15 cellular contexts compared by ENCODE assay signal in the genomic region with DNA sequence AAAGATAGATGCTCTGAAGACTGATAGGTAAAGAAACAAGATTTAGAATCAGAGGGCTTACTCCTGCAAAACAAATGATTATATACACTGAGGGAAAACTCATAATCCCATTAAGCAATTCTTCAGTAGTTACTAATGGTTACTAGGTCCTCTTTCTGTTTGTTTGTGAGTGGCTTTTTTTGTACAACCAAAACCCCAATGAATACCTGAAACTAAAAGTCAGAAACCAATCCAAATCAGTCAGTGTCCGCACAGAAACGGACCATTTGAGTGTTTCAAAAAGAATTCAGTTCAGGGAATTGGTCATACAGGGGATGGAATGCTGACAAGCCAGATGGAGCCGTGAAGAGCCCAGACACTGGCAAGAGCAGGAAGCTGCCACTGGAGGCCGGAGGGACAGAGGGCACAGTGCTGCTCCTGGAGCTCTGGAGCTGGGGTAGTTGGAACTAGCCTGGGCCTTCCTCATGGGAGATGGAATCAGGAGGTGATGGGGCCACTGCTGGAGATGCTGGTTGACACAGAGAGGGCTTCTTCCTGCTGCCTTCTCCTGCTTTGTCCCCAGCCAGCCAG. TPM values are rescaled to one million over a fixed set of nuclear protein-coding genes. Genes with fewer than 3 reads are reported as not detected.
A peak's percentile ranks its signal among the peaks of the same experiment; 100 is the strongest.
DNase-seq lines count a peak whose midpoint lies in the region; ATAC-seq, FAIRE-seq and TF ChIP-seq lines count a peak whose summit lies in the region.
"Had no signal": no experiment of that assay in that cellular context is flagged by ENCODE, and none has a peak within 500 bp of the region (broad histone marks: within the 10 kb centered on the region; RNA-seq: fewer than 3 reads in every experiment).

No MANE protein-coding gene starts in this region.

- peak overlapping the region; percentile 2 for H3K27ac Mint-ChIP-seq in activated T-helper 2 cell treated with anti-CD3 and anti-CD28 coated beads, Interferon-gamma antibody, Interleukin-2, Interleukin-4, amounts not matched to agents 10 μg/mL and 5 μg/mL and 100 μg/mL, durations not matched to agents 14 hours and 24 hours and 36 hours
- H3K27ac Mint-ChIP-seq in effector memory CD8-positive, alpha-beta T cell: peak overlapping the region in 1 of 2 donors; percentile 4
- H3K27ac Mint-ChIP-seq: activated CD4-positive, alpha-beta T cell treated with anti-CD3 and anti-CD28 coated beads for 36 hours; activated T-cell treated with anti-CD3 and anti-CD28 coated beads, Interleukin-2, amount 50 U/mL, for 24 hours had no signal

- DNase-seq in AG20443 (ENCODE audit: low spot score) (peak; percentile 26), HepG2 (ENCODE audit: low spot score) (no peak), activated gamma-delta T cell treated with Interleukin-2 at 50 U/mL for 16 hours (no peak)
- DNase-seq in activated T-helper 2 cell treated with anti-CD3 and anti-CD28 coated beads, Interferon-gamma antibody, Interleukin-2, Interleukin-4, amounts not matched to agents 10 μg/mL and 5 μg/mL and 100 μg/mL, durations not matched to agents 14 hours and 24 hours and 36 hours (ENCODE audit: low spot score): no peak
- no peak for DNase-seq in effector memory CD8-positive, alpha-beta T cell
- DNase-seq in stimulated activated CD8-positive, alpha-beta memory T cell treated with anti-CD3 and anti-CD28 coated beads, Interleukin-4, amount 100 ng/mL, for 48 hours: no peak
- DNase-seq: activated CD4-positive, alpha-beta T cell treated with anti-CD3 and anti-CD28 coated beads for 36 hours; activated T-cell treated with anti-CD3 and anti-CD28 coated beads, Interleukin-2, amount 50 U/mL, for 24 hours; colonic mucosa; mesendoderm; NCI-H2171 treated with DMSO at 0.1 percent for 48 hours; spleen; testis had no signal

- H3K4me1 Mint-ChIP-seq in activated T-helper 2 cell treated with anti-CD3 and anti-CD28 coated beads, Interferon-gamma antibody, Interleukin-2, Interleukin-4, amounts not matched to agents 10 μg/mL and 5 μg/mL and 100 μg/mL, durations not matched to agents 14 hours and 24 hours and 36 hours (ENCODE audit: low read depth): peaks cover 13% of the 10 kb centered on the region
- peaks cover 40 to 41% of the 10 kb centered on the region in 2 donors for H3K4me1 Mint-ChIP-seq in effector memory CD8-positive, alpha-beta T cell (ENCODE audit: low read depth in 2 of 2)
- H3K4me1 Mint-ChIP-seq: activated CD4-positive, alpha-beta T cell treated with anti-CD3 and anti-CD28 coated beads for 36 hours had no signal

- TF ChIP-seq RAD21 in HepG2 (CRISPR knock-in tag; IDR thresholded peaks at IDR 0.05): no peak

- H3K4me2 ChIP-seq in HepG2 (ENCODE audit: low read depth, low read length): no peak overlapping the region

- H3K36me3 ChIP-seq in HepG2 (replicated peaks in 1 of 2; ENCODE audit: control insufficient read depth in 1 of 2, insufficient read depth in 2 of 2, low read length in 2 of 2): no peaks in the 10 kb centered on the region
- H3K36me3 ChIP-seq: colonic mucosa had no signal

- no peak overlapping the region for H3K4me3 ChIP-seq in HepG2 (replicated peaks in 1 of 3; ENCODE audit: insufficient read depth in 1 of 3, low read depth in 2 of 3, low read length in 3 of 3)
- H3K4me3 ChIP-seq: colonic mucosa, spleen, testis had no signal

- H3K36me3 Mint-ChIP-seq in activated T-helper 2 cell treated with anti-CD3 and anti-CD28 coated beads, Interferon-gamma antibody, Interleukin-2, Interleukin-4, amounts not matched to agents 10 μg/mL and 5 μg/mL and 100 μg/mL, durations not matched to agents 14 hours and 24 hours and 36 hours (ENCODE audit: low read depth): peaks cover 72% of the 10 kb centered on the region
- H3K36me3 Mint-ChIP-seq in effector memory CD8-positive, alpha-beta T cell (ENCODE audit: insufficient read depth): peaks cover 30% of the 10 kb centered on the region

- H2AFZ ChIP-seq in HepG2 (ENCODE audit: low read length): no peak overlapping the region

- no peak overlapping the region for H3K27ac ChIP-seq in HepG2 (ENCODE audit: extremely low read length, insufficient read depth, low read length)
- H3K27ac ChIP-seq: colonic mucosa, spleen, testis had no signal

- no peaks in the 10 kb centered on the region for H4K20me1 ChIP-seq in HepG2 (ENCODE audit: insufficient read depth, low read length)

- no peak for TF ChIP-seq CTCF in HepG2 (CRISPR knock-in tag; IDR thresholded peaks at IDR 0.05)

- no peaks in the 10 kb centered on the region for H3K9me3 ChIP-seq in HepG2 (ENCODE audit: low read length)
- H3K9me3 ChIP-seq: colonic mucosa, spleen, testis had no signal

- no peaks in the 10 kb centered on the region for H3K27me3 Mint-ChIP-seq in activated T-helper 2 cell treated with anti-CD3 and anti-CD28 coated beads, Interferon-gamma antibody, Interleukin-2, Interleukin-4, amounts not matched to agents 10 μg/mL and 5 μg/mL and 100 μg/mL, durations not matched to agents 14 hours and 24 hours and 36 hours (ENCODE audit: low read depth)
- H3K27me3 Mint-ChIP-seq in effector memory CD8-positive, alpha-beta T cell: no peaks in the 10 kb centered on the region
- H3K27me3 Mint-ChIP-seq: activated CD4-positive, alpha-beta T cell treated with anti-CD3 and anti-CD28 coated beads for 36 hours; activated T-cell treated with anti-CD3 and anti-CD28 coated beads, Interleukin-2, amount 50 U/mL, for 24 hours had no signal

- ATAC-seq in HG02852 (IDR thresholded peaks at IDR 0.05; ENCODE audit: unreplicated experiment) (peak; percentile 53), HepG2 (peak; percentile 63; the same call in 2 of the 3 replicates), HG03378 (IDR thresholded peaks at IDR 0.05; ENCODE audit: unreplicated experiment) (no peak)
- ATAC-seq in effector memory CD8-positive, alpha-beta T cell (replicated peaks): no peak
- ATAC-seq: activated CD4-positive, alpha-beta T cell treated with anti-CD3 and anti-CD28 coated beads for 36 hours had no signal

- TF ChIP-seq EP300 in HepG2 (IDR thresholded peaks at IDR 0.05; ENCODE audit: low read depth in 2 of 2, low read length in 2 of 2): no peak
- TF ChIP-seq EP300 in HepG2 (CRISPR knock-in tag; IDR thresholded peaks at IDR 0.05; ENCODE audit: borderline replicate concordance): no peak

- no peak for FAIRE-seq in HepG2 (lab: Jason Lieb, UNC)

- 0 out of 2 replicates have a peak, but pooled peaks cover 3% of the 10 kb centered on the region for H3K4me1 ChIP-seq in HepG2 (ENCODE audit: insufficient read depth, low read length)
- H3K4me1 ChIP-seq: colonic mucosa, testis had no signal

- CTCF ChIA-PET in HepG2 (lab: Yijun Ruan, JAX; ENCODE audit: low intra/inter-chr PET ratio, low total read pairs): no interaction called here

- 40% methylated on average over 4 of the region's 4 CpGs for WGBS in HepG2 (ENCODE audit: low lambda C conversion rate)

- no TSS peak for BruUV-seq in HepG2 (replicated peaks; lab: Mats Ljungman, UMichigan)

- TF ChIP-seq POLR2A in HepG2 (IDR thresholded peaks at IDR 0.05; ENCODE audit: insufficient read depth in 1 of 2, low read depth in 2 of 2, low read length in 2 of 2): no peak

- H3K27me3 ChIP-seq in HepG2 (ENCODE audit: control insufficient read depth in 1 of 2, insufficient read depth in 2 of 2, low read length in 2 of 2): no peaks in the 10 kb centered on the region
- H3K27me3 ChIP-seq: colonic mucosa, spleen, testis had no signal

- no peaks in the 10 kb centered on the region for H3K79me2 ChIP-seq in HepG2 (ENCODE audit: insufficient read depth, low read length)

- in situ Hi-C loops in HepG2 (cut with HindIII; ENCODE audit: extremely low pct_ligation_motif_present, low pct_unique_long_range_greater_than_20kb): no loop called here

- H3K9me3 Mint-ChIP-seq in activated T-helper 2 cell treated with anti-CD3 and anti-CD28 coated beads, Interferon-gamma antibody, Interleukin-2, Interleukin-4, amounts not matched to agents 10 μg/mL and 5 μg/mL and 100 μg/mL, durations not matched to agents 14 hours and 24 hours and 36 hours: no peaks in the 10 kb centered on the region
- no peaks in the 10 kb centered on the region for H3K9me3 Mint-ChIP-seq in effector memory CD8-positive, alpha-beta T cell
- H3K9me3 Mint-ChIP-seq: activated T-cell treated with anti-CD3 and anti-CD28 coated beads, Interleukin-2, amount 50 U/mL, for 24 hours had no signal

- no peak overlapping the region for H3K9ac ChIP-seq in HepG2 (ENCODE audit: insufficient read depth, low read depth, low read length)

- POLR2A ChIA-PET in HepG2 (lab: Yijun Ruan, JAX): no interaction called here

- no peak overlapping the region for H3K4me3 Mint-ChIP-seq in activated T-helper 2 cell treated with anti-CD3 and anti-CD28 coated beads, Interferon-gamma antibody, Interleukin-2, Interleukin-4, amounts not matched to agents 10 μg/mL and 5 μg/mL and 100 μg/mL, durations not matched to agents 14 hours and 24 hours and 36 hours (ENCODE audit: low read depth)
- H3K4me3 Mint-ChIP-seq in effector memory CD8-positive, alpha-beta T cell: peak overlapping the region in 1 of 2 donors; percentile 37
- H3K4me3 Mint-ChIP-seq: activated CD4-positive, alpha-beta T cell treated with anti-CD3 and anti-CD28 coated beads for 36 hours; activated T-cell treated with anti-CD3 and anti-CD28 coated beads, Interleukin-2, amount 50 U/mL, for 24 hours had no signal

- intact Hi-C loops in activated T-helper 2 cell treated with anti-CD3 and anti-CD28 coated beads, Interferon-gamma antibody, Interleukin-2, Interleukin-4, amounts not matched to agents 10 μg/mL and 5 μg/mL and 100 μg/mL, durations not matched to agents 14 hours and 24 hours and 36 hours (cut with micrococcal nuclease): no loop called here
- intact Hi-C loops in HepG2 (cut with micrococcal nuclease; ENCODE audit: unreplicated experiment): no loop called here

RNA-seq across cellular contexts. Expression of a gene that starts 31.9 kb away (rescaled TPM):
- total RNA-seq in activated T-helper 2 cell treated with anti-CD3 and anti-CD28 coated beads, Interferon-gamma antibody, Interleukin-2, Interleukin-4, amounts not matched to agents 10 μg/mL and 5 μg/mL and 100 μg/mL, durations not matched to agents 14 hours and 24 hours and 36 hours: 20.3 and 20.7 TPM in 2 replicates
- total RNA-seq in HepG2 (2016; rRNA removed; fragmentation: Illumina TruSeq; extraction: Trizol): 0.22 and 0.48 TPM in 2 replicates
- 0.09 TPM in 1 of 2 replicates, not detected in the other for total RNA-seq in HepG2 (2016; cell fraction: cytosol; rRNA removed; fragmentation: Illumina TruSeq; extraction: Trizol; ENCODE audit: low read depth)
- 0.26 and 0.46 TPM in 2 replicates for total RNA-seq in HepG2 (2016; cell fraction: insoluble cytoplasmic fraction; rRNA removed; fragmentation: Illumina TruSeq; extraction: Trizol)
- total RNA-seq in HepG2 (2016; cell fraction: membrane; rRNA removed; fragmentation: Illumina TruSeq; extraction: Trizol): 0.09 and 0.14 TPM in 2 replicates
- 0.25 and 0.28 TPM in 2 replicates for total RNA-seq in HepG2 (2016; cell fraction: nucleus; rRNA removed; fragmentation: Illumina TruSeq; extraction: Trizol)
- 0.08 and 0.13 TPM in 2 replicates for polyA plus RNA-seq in HepG2 (2011; rRNA removed)
- 0.07 and 0.14 TPM in 2 replicates for polyA plus RNA-seq in HepG2 (2011; cell fraction: cytosol; rRNA removed)
- polyA plus RNA-seq in HepG2 (2011; cell fraction: nucleus; rRNA removed): 0.21 TPM in 2 replicates
- 0.21 and 0.28 TPM in 2 replicates for polyA plus RNA-seq in HepG2 (2012)
- polyA plus RNA-seq in HepG2 (2016; cell fraction: cytosol; fragmentation: Illumina TruSeq; extraction: Trizol; ENCODE audit: low read depth): 0.05 TPM in 1 of 2 replicates, not detected in the other
- polyA plus RNA-seq in HepG2 (2016; cell fraction: insoluble cytoplasmic fraction; fragmentation: Illumina TruSeq; extraction: Trizol; ENCODE audit: low read depth): 0.26 and 0.27 TPM in 2 replicates
- 0.06 and 0.10 TPM in 2 replicates for polyA plus RNA-seq in HepG2 (2016; cell fraction: membrane; fragmentation: Illumina TruSeq; extraction: Trizol; ENCODE audit: low read depth)
- polyA plus RNA-seq in HepG2 (2016; cell fraction: nucleus; fragmentation: Illumina TruSeq; extraction: Trizol; ENCODE audit: insufficient read depth, low read depth): 0.15 and 0.24 TPM in 2 replicates
- 0.24 and 48.0 TPM in 2 replicates for polyA minus RNA-seq in HepG2 (2011; rRNA and poly(A)+ RNA removed; ENCODE audit: low replicate concordance)
- 0.30 and 0.44 TPM in 2 replicates for polyA minus RNA-seq in HepG2 (2011; cell fraction: cytosol; rRNA and poly(A)+ RNA removed)
- polyA minus RNA-seq in HepG2 (2011; cell fraction: nucleus; rRNA and poly(A)+ RNA removed): 0.25 and 0.26 TPM in 2 replicates

Comparison
In these comparisons a context has a peak if more than half of its experiments do, and no peak if none do; other contexts are left out.
1. ATAC-seq: peak in HG02852 (single experiment) and HepG2 (single experiment); none in HG03378 (single experiment) and effector memory CD8-positive, alpha-beta T cell (single experiment).
2. RNA of a gene that starts 31.9 kb away (total RNA-seq): 20.3 to 20.7 TPM in activated T-helper 2 cell treated with anti-CD3 and anti-CD28 coated beads, Interferon-gamma antibody, Interleukin-2, Interleukin-4, amounts not matched to agents 10 μg/mL and 5 μg/mL and 100 μg/mL, durations not matched to agents 14 hours and 24 hours and 36 hours; 0.09 to 0.48 TPM in HepG2; every median in the first group is over 10 times any median in the second.